ENCODE assay signal across 21 cellular contexts in genomic region chr9:135281151-135281550, GRCh38.
DNase-seq lines count a peak whose midpoint lies in the region; ATAC-seq and TF ChIP-seq lines count a peak whose summit lies in the region.
"Had no signal": no experiment of that assay in that cellular context is flagged by ENCODE, and none has a peak within 500 bp of the region (broad histone marks: within the 10 kb centered on the region; RNA-seq: fewer than 3 reads in every experiment).

No MANE protein-coding gene starts in this region.

- H3K27ac Mint-ChIP-seq in glutamatergic neuron (ENCODE audit: unreplicated experiment) (no peak overlapping the region), progenitor cell of endocrine pancreas (no peak overlapping the region)
- H3K27ac Mint-ChIP-seq: dendritic cell treated with granulocyte-macrophage colony-stimulating factor and Interleukin-4, amounts not matched to agents 40 ng/mL and 50 ng/mL, for 4 days; natural killer cell; stimulated activated memory B cell treated with anti-CD40 and anti-IgM and Interleukin-4, amounts not matched to agents 10 μg/mL and 1 μg/mL and 100 μg/mL, for 72 hours had no signal

- H3K27me3 ChIP-seq in GM06990 (replicated peaks; ENCODE audit: control insufficient read depth, insufficient read depth, low read length) (no peaks in the 10 kb centered on the region; the same call in none of the 2 replicates), NT2/D1 (ENCODE audit: insufficient read depth, insufficient read length) (peaks cover 3% of the 10 kb centered on the region)

- H3K4me1 Mint-ChIP-seq in glutamatergic neuron (ENCODE audit: low read depth, unreplicated experiment) (peaks cover 15% of the 10 kb centered on the region), progenitor cell of endocrine pancreas (ENCODE audit: low read depth) (peaks cover 2% of the 10 kb centered on the region)
- H3K4me1 Mint-ChIP-seq: central memory CD8-positive, alpha-beta T cell; natural killer cell; stimulated activated memory B cell treated with anti-CD40 and anti-IgM and Interleukin-4, amounts not matched to agents 10 μg/mL and 1 μg/mL and 100 μg/mL, for 72 hours had no signal

- H3K27me3 Mint-ChIP-seq in glutamatergic neuron (ENCODE audit: unreplicated experiment) (peaks cover 8% of the 10 kb centered on the region), progenitor cell of endocrine pancreas (peaks cover 16% of the 10 kb centered on the region)
- H3K27me3 Mint-ChIP-seq: CD4-positive, alpha-beta T cell; dendritic cell treated with granulocyte-macrophage colony-stimulating factor and Interleukin-4, amounts not matched to agents 40 ng/mL and 50 ng/mL, for 4 days had no signal

- H3K36me3 ChIP-seq in GM06990 (ENCODE audit: control insufficient read depth, insufficient read depth, low read length) (no peaks in the 10 kb centered on the region), NT2/D1 (ENCODE audit: insufficient read depth, insufficient read length, low read length) (no peaks in the 10 kb centered on the region)
- H3K36me3 ChIP-seq: esophagus muscularis mucosa, heart left ventricle had no signal

- H3K9me3 Mint-ChIP-seq in glutamatergic neuron (ENCODE audit: unreplicated experiment) (peaks cover 4% of the 10 kb centered on the region), progenitor cell of endocrine pancreas (ENCODE audit: low read depth) (no peaks in the 10 kb centered on the region)
- H3K9me3 Mint-ChIP-seq: CD4-positive, alpha-beta T cell; central memory CD8-positive, alpha-beta T cell; natural killer cell had no signal

- no peaks in the 10 kb centered on the region; the same call in 1 of the 2 replicates for H3K9me3 ChIP-seq in NT2/D1 (ENCODE audit: insufficient read depth, low read length)
- H3K9me3 ChIP-seq: esophagus muscularis mucosa, heart left ventricle, mucosa of descending colon had no signal

- H3K4me3 Mint-ChIP-seq in glutamatergic neuron (ENCODE audit: unreplicated experiment), result no peak overlapping the region
- H3K4me3 Mint-ChIP-seq in progenitor cell of endocrine pancreas (ENCODE audit: low read depth), result no peak overlapping the region
- H3K4me3 Mint-ChIP-seq: CD4-positive, alpha-beta T cell; central memory CD8-positive, alpha-beta T cell; dendritic cell treated with granulocyte-macrophage colony-stimulating factor and Interleukin-4, amounts not matched to agents 40 ng/mL and 50 ng/mL, for 4 days; natural killer cell; stimulated activated memory B cell treated with anti-CD40 and anti-IgM and Interleukin-4, amounts not matched to agents 10 μg/mL and 1 μg/mL and 100 μg/mL, for 72 hours had no signal

- no peaks in the 10 kb centered on the region for H3K36me3 Mint-ChIP-seq in glutamatergic neuron (ENCODE audit: unreplicated experiment)
- no peaks in the 10 kb centered on the region for H3K36me3 Mint-ChIP-seq in progenitor cell of endocrine pancreas (ENCODE audit: insufficient read depth)
- H3K36me3 Mint-ChIP-seq: natural killer cell; stimulated activated memory B cell treated with anti-CD40 and anti-IgM and Interleukin-4, amounts not matched to agents 10 μg/mL and 1 μg/mL and 100 μg/mL, for 72 hours had no signal

- peak; percentile 25 for TF ChIP-seq CTCF in GM06990 (IDR thresholded peaks at IDR 0.05; ENCODE audit: insufficient read depth, low read length, poor library complexity, severe bottlenecking)
- TF ChIP-seq CTCF in glutamatergic neuron (IDR thresholded peaks at IDR 0.05; ENCODE audit: partially characterized antibody, unreplicated experiment), result no peak
- TF ChIP-seq CTCF in progenitor cell of endocrine pancreas (IDR thresholded peaks at IDR 0.05; ENCODE audit: unreplicated experiment), result peak; percentile 33

- H3K9ac ChIP-seq in NT2/D1 (ENCODE audit: insufficient read length, low read depth), result peak overlapping the region; percentile 57

- H3K4me1 ChIP-seq in NT2/D1 (ENCODE audit: insufficient read depth, insufficient read length), result peaks cover 16% of the 10 kb centered on the region

- no peak for ATAC-seq in GM18519 (IDR thresholded peaks at IDR 0.05; ENCODE audit: low FRiP score, unreplicated experiment)
- ATAC-seq: natural killer cell had no signal

- DNase-seq in GM06990 (ENCODE audit: extremely low read depth, insufficient read length) (no peak), NT2/D1 (ENCODE audit: low read depth, low spot score) (no peak), glutamatergic neuron (peak; percentile 51), progenitor cell of endocrine pancreas (ENCODE audit: low spot score, unreplicated experiment) (no peak), activated gamma-delta T cell treated with Interleukin-2 at 50 U/mL for 16 hours (no peak), HCEC 1CT (no peak)
- DNase-seq: activated CD4-positive, CD25-positive, alpha-beta regulatory T cell treated with anti-CD3 and anti-CD28 coated beads, Interleukin-2, amount 50 U/mL, for 72 hours; activated naive CD4-positive, alpha-beta T cell; activated T-cell treated with anti-CD3 and anti-CD28 coated beads, Interleukin-2, amount 50 U/mL, for 48 hours; foreskin fibroblast; natural killer cell; trophoblast cell had no signal

- H3K4me3 ChIP-seq in GM06990 (replicated peaks; ENCODE audit: low read depth, low read length) (no peak overlapping the region), NT2/D1 (ENCODE audit: insufficient read length, low read depth) (no peak overlapping the region)
- H3K4me3 ChIP-seq: esophagus muscularis mucosa, heart left ventricle, lung, mucosa of descending colon had no signal
